ENCODE assay signal across 1 cellular context in the genomic region with DNA sequence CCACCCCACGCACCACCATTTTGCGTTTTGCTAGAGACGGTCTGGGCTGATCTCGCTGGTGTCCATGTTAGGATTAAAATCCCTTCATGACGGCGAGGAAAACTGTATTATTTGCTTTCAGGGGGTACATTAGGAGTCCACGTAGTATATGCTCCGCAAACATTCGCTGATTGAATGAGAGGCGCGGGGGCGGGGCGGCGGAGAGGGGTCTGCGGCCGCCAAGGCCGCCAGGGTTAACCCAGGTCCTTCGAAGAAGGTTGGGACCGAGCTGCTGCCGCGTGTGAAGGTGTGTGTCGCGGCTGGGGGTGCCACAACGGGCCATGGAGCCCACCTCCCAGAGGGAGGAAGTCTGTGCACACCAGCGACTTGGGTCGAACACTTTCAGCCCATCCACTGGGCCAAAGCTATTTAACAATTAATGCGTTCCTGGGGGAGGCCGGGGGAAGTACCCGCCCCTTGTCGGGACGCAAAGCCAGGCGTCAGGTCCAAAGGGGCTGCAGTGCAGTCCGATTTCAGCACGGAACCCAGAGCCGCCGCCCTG.
TF ChIP-seq lines count a peak whose summit lies in the region.

No MANE protein-coding gene starts in this region.

TF ChIP-seq in endothelial cell of umbilical vein, 7 proteins besides CTCF, POLR2A, EP300 and RAD21:
- TF ChIP-seq EZH2 (IDR thresholded peaks at IDR 0.05; ENCODE audit: borderline replicate concordance, low read depth, low read length, severe bottlenecking) (peak; percentile 49), GATA2 (IDR thresholded peaks at IDR 0.05; ENCODE audit: insufficient read depth, insufficient read length, low read depth, low read length) (no peak), JUN (IDR thresholded peaks at IDR 0.05; ENCODE audit: borderline replicate concordance, insufficient read depth, insufficient read length, low read depth) (no peak)
- TF ChIP-seq, protein P1, sequence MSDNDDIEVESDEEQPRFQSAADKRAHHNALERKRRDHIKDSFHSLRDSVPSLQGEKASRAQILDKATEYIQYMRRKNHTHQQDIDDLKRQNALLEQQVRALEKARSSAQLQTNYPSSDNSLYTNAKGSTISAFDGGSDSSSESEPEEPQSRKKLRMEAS (IDR thresholded peaks at IDR 0.05; ENCODE audit: insufficient read depth, insufficient read length), result no peak
TF ChIP-seq in endothelial cell of umbilical vein: peak in this region for 1.
